1 cellular context compared by ENCODE assay signal in the genomic region with DNA sequence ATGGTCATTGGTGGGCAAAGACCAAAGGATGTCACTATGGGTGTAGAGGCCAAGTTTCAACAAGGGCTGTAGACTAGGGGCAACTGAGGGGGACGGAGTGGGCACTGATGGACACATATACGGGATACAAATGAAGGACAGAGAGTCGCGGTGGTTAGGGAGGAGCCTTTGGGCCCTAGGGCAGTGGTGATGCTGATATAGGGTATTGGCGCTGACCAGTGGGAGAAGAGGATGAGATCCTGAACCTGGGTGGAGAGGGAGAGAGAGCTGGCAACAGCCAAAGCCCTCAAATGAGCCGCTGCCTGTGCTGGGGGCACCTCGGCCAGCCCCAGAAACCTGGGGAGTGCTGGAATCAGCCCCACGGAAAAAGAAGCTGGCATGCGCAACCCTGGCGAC.
TF ChIP-seq lines count a peak whose summit lies in the region.

No MANE protein-coding gene starts in this region.

TF ChIP-seq in HepG2, 621 proteins besides CTCF, POLR2A, EP300 and RAD21 (continued from another document):
- TF ChIP-seq, protein P1, sequence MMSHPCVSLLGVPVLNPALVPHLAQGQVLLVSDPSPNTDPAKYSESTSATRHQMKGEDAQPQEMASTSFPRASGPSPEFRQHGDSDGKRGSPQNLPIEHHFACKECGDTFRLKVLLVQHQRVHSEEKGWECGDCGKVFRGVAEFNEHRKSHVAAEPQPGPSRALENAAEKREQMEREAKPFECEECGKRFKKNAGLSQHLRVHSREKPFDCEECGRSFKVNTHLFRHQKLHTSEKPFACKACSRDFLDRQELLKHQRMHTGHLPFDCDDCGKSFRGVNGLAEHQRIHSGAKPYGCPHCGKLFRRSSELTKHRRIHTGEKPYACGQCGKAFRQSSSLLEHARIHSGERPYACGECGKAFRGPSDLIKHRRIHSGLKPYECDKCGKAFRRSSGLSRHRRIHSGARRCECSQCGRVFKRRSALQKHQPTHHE (CRISPR knock-in tag; IDR thresholded peaks at IDR 0.05; ENCODE audit: borderline replicate concordance) = no peak
- TF ChIP-seq EZH2 (conservative IDR thresholded peaks at IDR 0.05; ENCODE audit: low read depth, low read length) = no peak
